In the genomic region with DNA sequence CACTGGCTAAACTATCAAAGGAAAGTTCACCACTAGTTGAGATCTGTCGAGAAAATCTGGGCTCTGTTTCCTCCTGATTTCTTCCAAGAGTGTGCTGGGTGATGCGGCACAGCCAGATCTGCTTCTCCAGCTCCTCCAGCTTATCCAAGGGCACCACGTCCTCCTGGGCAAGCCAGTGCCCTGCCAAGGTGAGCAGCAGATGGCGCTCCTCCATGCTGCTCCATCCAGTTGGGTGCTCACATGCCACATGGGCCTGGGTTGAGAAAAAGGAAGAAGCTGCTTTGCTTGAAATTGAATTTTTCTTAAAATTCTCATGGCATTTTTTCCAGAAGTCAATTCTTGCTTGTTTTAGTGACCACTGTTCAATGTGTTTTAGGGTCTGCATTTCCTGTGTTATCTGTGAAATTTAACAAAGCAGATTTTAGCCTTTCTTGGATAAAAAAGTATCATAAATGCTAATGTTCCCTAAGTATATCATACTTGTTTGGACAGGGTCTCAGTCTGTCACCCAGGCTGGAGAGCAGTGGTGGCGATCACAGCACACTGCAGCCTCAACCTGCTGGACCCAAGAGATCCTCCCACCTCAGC, we compare ENCODE assay signal across 8 cellular contexts. TPM values are rescaled to one million over a fixed set of nuclear protein-coding genes. Genes with fewer than 3 reads are reported as not detected.
DNase-seq lines count a peak whose midpoint lies in the region; ATAC-seq and TF ChIP-seq lines count a peak whose summit lies in the region.

No MANE protein-coding gene starts in this region.

- H3K27me3 ChIP-seq in breast epithelium (no peaks in the 10 kb centered on the region), Peyer's patch (no peaks in the 10 kb centered on the region)

- H3K9me3 Mint-ChIP-seq in MCF 10A (ENCODE audit: unreplicated experiment), result no peaks in the 10 kb centered on the region
- H3K9me3 Mint-ChIP-seq in activated naive CD4-positive, alpha-beta T cell treated with anti-CD3 and anti-CD28 coated beads, Interleukin-2, amount 10 ng/mL, durations not matched to agents 7 days and 5 days, result no peaks in the 10 kb centered on the region
- no peaks in the 10 kb centered on the region for H3K9me3 Mint-ChIP-seq in immature natural killer cell

- intact Hi-C loops in MCF 10A (cut with micrococcal nuclease), result loop anchor here (5.0 kb wide), 1 partner anchor 78 kb away; the partner anchor contains the start of gene SPG11
- intact Hi-C loops in breast epithelium (cut with DNase I; ENCODE audit: low total_unique reads), result no loop called here

- H3K36me3 ChIP-seq in breast epithelium (peaks cover 4% of the 10 kb centered on the region), Peyer's patch (peaks cover 0 to 97% (median 0%) of the 10 kb centered on the region in 3 donors)

- H3K4me3 ChIP-seq in breast epithelium (no peak overlapping the region), Peyer's patch (no peak overlapping the region)

- TF ChIP-seq CTCF in MCF 10A (IDR thresholded peaks at IDR 0.05; ENCODE audit: unreplicated experiment), result peak; percentile 37
- peak in 1 of 3 donors; percentile 46 for TF ChIP-seq CTCF in breast epithelium (IDR thresholded peaks at IDR 0.05)
- TF ChIP-seq CTCF in Peyer's patch (IDR thresholded peaks at IDR 0.05), result peak in 5 of 6 experiments; percentile 18 to 62 (median 47)

- TF ChIP-seq POLR2A in breast epithelium (IDR thresholded peaks at IDR 0.05), result no peak
- TF ChIP-seq POLR2A in Peyer's patch (IDR thresholded peaks at IDR 0.05), result no peak

- H3K4me3 Mint-ChIP-seq in MCF 10A (ENCODE audit: unreplicated experiment), result no peak overlapping the region
- no peak overlapping the region for H3K4me3 Mint-ChIP-seq in activated naive CD4-positive, alpha-beta T cell treated with anti-CD3 and anti-CD28 coated beads, Interleukin-2, amount 10 ng/mL, durations not matched to agents 7 days and 5 days
- H3K4me3 Mint-ChIP-seq in immature natural killer cell, result no peak overlapping the region

- H3K27ac ChIP-seq in breast epithelium (no peak overlapping the region), Peyer's patch (no peak overlapping the region)

- H3K9me3 ChIP-seq in breast epithelium (no peaks in the 10 kb centered on the region), Peyer's patch (no peaks in the 10 kb centered on the region)

- H3K4me1 Mint-ChIP-seq in MCF 10A (ENCODE audit: insufficient read depth, unreplicated experiment) (no peaks in the 10 kb centered on the region), immature natural killer cell (peaks cover 1 to 11% of the 10 kb centered on the region in 2 donors)
- peaks cover 4% of the 10 kb centered on the region for H3K4me1 Mint-ChIP-seq in activated naive CD4-positive, alpha-beta T cell treated with anti-CD3 and anti-CD28 coated beads, Interleukin-2, amount 10 ng/mL, durations not matched to agents 7 days and 5 days

- POLR2A ChIA-PET in MCF 10A (lab: Yijun Ruan, JAX), result interaction anchor here (0.6 to 1.0 kb wide), 2 partner anchors 25 to 154 kb away, joined by 3 read pairs; no protein-coding TSS in a partner anchor

- no peaks in the 10 kb centered on the region for H3K4me1 ChIP-seq in breast epithelium
- H3K4me1 ChIP-seq in Peyer's patch, result no peaks in the 10 kb centered on the region

- DNase-seq in MCF 10A (ENCODE audit: unreplicated experiment), result peak; percentile 66
- no peak for DNase-seq in breast epithelium (ENCODE audit: low spot score in 2 of 2)
- peak; percentile 54 to 77 (median 64) for DNase-seq in Peyer's patch
- peak; percentile 70 for DNase-seq in activated naive CD4-positive, alpha-beta T cell treated with anti-CD3 and anti-CD28 coated beads, Interleukin-2, amount 10 ng/mL, durations not matched to agents 7 days and 5 days
- peak in 2 of 3 donors; percentile 19 to 37 for DNase-seq in immature natural killer cell
- peak; percentile 43 to 56 for DNase-seq in stimulated activated CD8-positive, alpha-beta memory T cell treated with anti-CD3 and anti-CD28 coated beads, Interleukin-2, amount 100 ng/mL, for 48 hours (ENCODE audit: low read depth in 2 of 2)

- H3K36me3 Mint-ChIP-seq in MCF 10A (ENCODE audit: insufficient read depth, unreplicated experiment), result peaks cover 91% of the 10 kb centered on the region
- H3K36me3 Mint-ChIP-seq in activated naive CD4-positive, alpha-beta T cell treated with anti-CD3 and anti-CD28 coated beads, Interleukin-2, amount 10 ng/mL, durations not matched to agents 7 days and 5 days, result peaks cover 46% of the 10 kb centered on the region
- H3K36me3 Mint-ChIP-seq in immature natural killer cell, result peaks cover 12 to 42% (median 15%) of the 10 kb centered on the region in 3 donors

- BruUV-seq in MCF 10A (replicated peaks; lab: Mats Ljungman, UMichigan), result no TSS peak

- H3K27me3 Mint-ChIP-seq in MCF 10A (ENCODE audit: insufficient read depth, unreplicated experiment), result no peaks in the 10 kb centered on the region
- H3K27me3 Mint-ChIP-seq in activated naive CD4-positive, alpha-beta T cell treated with anti-CD3 and anti-CD28 coated beads, Interleukin-2, amount 10 ng/mL, durations not matched to agents 7 days and 5 days, result no peaks in the 10 kb centered on the region
- H3K27me3 Mint-ChIP-seq in immature natural killer cell (ENCODE audit: low read depth in 3 of 3), result no peaks in the 10 kb centered on the region

- CTCF ChIA-PET in MCF 10A (lab: Yijun Ruan, JAX), result interaction anchor here (0.6 to 2.3 kb wide), 6 partner anchors 9 to 154 kb away, joined by 3 to 12 read pairs (median 4); no protein-coding TSS in a partner anchor
- CTCF ChIA-PET in activated naive CD4-positive, alpha-beta T cell treated with anti-CD3 and anti-CD28 coated beads, Interleukin-2, amount 10 ng/mL, durations not matched to agents 7 days and 5 days (lab: Charles Lee), result interaction anchor here (0.8 to 6.7 kb wide), 11 partner anchors 8 to 453 kb away, joined by 3 to 57 read pairs (median 4); partner anchors contain the start of gene TRIM69

- H3K27ac Mint-ChIP-seq in MCF 10A (ENCODE audit: low read depth, unreplicated experiment) (no peak overlapping the region), immature natural killer cell (peak overlapping the region in 2 of 6 donors; percentile 29 to 71)
- H3K27ac Mint-ChIP-seq in activated naive CD4-positive, alpha-beta T cell treated with anti-CD3 and anti-CD28 coated beads, Interleukin-2, amount 10 ng/mL, durations not matched to agents 7 days and 5 days, result peak overlapping the region; percentile 50

- ATAC-seq in HG03280 (IDR thresholded peaks at IDR 0.05; ENCODE audit: unreplicated experiment) (no peak), GM21423 (IDR thresholded peaks at IDR 0.05; ENCODE audit: unreplicated experiment) (no peak)

RNA-seq across cellular contexts. Expression of gene EIF3J, which starts 47.3 kb away (rescaled TPM):
- total RNA-seq in MCF 10A (2022) (165 and 213 TPM in 2 replicates), breast epithelium (10 to 100 TPM; 46.6 to 82.0 (median 68.2) TPM), Peyer's patch (10 to 100 TPM; 28.0 to 88.3 (median 48.3) TPM)
- polyA plus RNA-seq in immature natural killer cell, result 10 to 100 TPM; 16.8 to 21.0 (median 19.4) TPM

Comparison
In these comparisons a context has a peak if more than half of its experiments do, and no peak if none do; other contexts are left out.
1. DNase-seq: peak in MCF 10A (single experiment), Peyer's patch (3 of 3), activated naive CD4-positive, alpha-beta T cell treated with anti-CD3 and anti-CD28 coated beads, Interleukin-2, amount 10 ng/mL, durations not matched to agents 7 days and 5 days (single experiment), immature natural killer cell (2 of 3) and stimulated activated CD8-positive, alpha-beta memory T cell treated with anti-CD3 and anti-CD28 coated beads, Interleukin-2, amount 100 ng/mL, for 48 hours (2 of 2); none in breast epithelium (0 of 2).